8 cellular contexts compared by ENCODE assay signal in the genomic region with DNA sequence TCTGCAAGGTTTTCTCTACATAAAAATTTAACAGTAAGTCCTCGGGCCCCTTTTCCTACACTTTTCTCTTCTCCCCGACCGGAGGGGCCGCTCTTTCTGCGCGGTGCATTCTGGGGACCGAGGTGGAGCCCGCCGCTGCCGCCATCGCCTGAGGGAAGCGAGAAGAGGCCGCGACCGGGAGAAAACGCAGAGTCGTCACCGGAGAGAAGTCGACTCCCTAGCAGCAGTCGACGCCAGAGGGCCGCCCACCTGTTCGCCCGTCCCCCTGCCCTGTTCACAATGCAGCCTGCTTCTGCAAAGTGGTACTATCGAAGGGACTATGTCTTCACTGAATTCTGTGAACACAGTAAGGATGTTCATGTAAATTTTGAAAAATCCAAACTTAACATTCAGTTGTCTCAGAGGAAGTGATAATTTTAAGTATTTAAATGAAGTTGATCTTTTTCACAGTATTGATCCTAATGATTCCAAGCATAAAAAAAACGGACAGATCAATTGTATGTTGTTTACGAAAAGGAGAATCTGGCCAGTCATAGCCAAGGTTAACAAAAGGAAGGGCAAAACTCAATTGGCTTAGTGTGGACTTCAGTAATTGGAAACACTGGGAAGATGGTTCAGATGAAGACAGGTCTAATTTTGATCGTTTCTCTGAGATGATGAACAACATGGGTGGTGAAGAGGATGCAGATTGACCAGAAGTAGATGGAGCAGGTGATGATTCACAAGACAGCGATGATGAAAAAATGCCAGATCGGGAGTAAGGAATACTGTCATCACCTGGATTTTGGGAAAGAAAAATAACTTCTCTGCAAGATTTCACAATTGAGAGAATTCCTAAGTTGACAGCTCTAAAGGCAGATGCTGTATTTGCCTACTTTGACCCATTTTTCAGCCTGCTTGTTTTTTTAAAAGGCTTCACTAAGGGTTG. TPM values are rescaled to one million over a fixed set of nuclear protein-coding genes. Genes with fewer than 3 reads are reported as not detected.
DNase-seq lines count a peak whose midpoint lies in the region; ATAC-seq lines count a peak whose summit lies in the region.

No MANE protein-coding gene starts in this region.

- in situ Hi-C loops in KBM-7 (cut with MboI; ENCODE audit: low pct_unique_long_range_greater_than_20kb, low sequenced_read_pairs) = no loop called here

- H3K4me3 ChIP-seq in skin epidermis (peak overlapping the region in 5 of 7 experiments; percentile 1 to 22 (median 16)), SJCRH30 (no peak overlapping the region)

- no peaks in the 10 kb centered on the region for H3K9me3 ChIP-seq in SJCRH30 (replicated peaks)

- H3K27me3 ChIP-seq in SJCRH30 = no peaks in the 10 kb centered on the region

- intact Hi-C loops in Right ventricle myocardium superior (cut with DNase I) = no loop called here

- DNase-seq in NCI-H2029 (lab: John Stamatoyannopoulos, UW) (peak; percentile 56), activated gamma-delta T cell (lab: John Stamatoyannopoulos, UW) (peak; percentile 47), Right ventricle myocardium superior (peak; percentile 49), KBM-7 (no peak), SJCRH30 (no peak), kidney glomerular epithelial cell (lab: John Stamatoyannopoulos, UW) (no peak)

- no peaks in the 10 kb centered on the region for H3K36me3 ChIP-seq in SJCRH30

- ATAC-seq in Right ventricle myocardium superior (ENCODE audit: poor library complexity) (peak; percentile 75), HG02798 (IDR thresholded peaks at IDR 0.05; ENCODE audit: poor library complexity, unreplicated experiment) (no peak)

- H3K27ac ChIP-seq in skin epidermis (peak overlapping the region in 6 of 21 experiments; percentile 7 to 72 (median 32)), SJCRH30 (no peak overlapping the region)

- H3K4me1 ChIP-seq in SJCRH30 = no peaks in the 10 kb centered on the region

RNA-seq across cellular contexts. Expression of gene ASXL2, which starts 55.8 kb away (rescaled TPM):
- 21.3 TPM for total RNA-seq in Right ventricle myocardium superior
- 24.5 and 26.7 TPM in 2 replicates for total RNA-seq in SJCRH30 (2014; rRNA removed; shearing (Covaris generic))

Comparison
In these comparisons a context has a peak if more than half of its experiments do, and no peak if none do; other contexts are left out.
1. DNase-seq: peak in NCI-H2029 (single experiment), activated gamma-delta T cell (single experiment) and Right ventricle myocardium superior (single experiment); none in KBM-7 (single experiment), SJCRH30 (0 of 2) and kidney glomerular epithelial cell (single experiment).